ENCODE assay signal across 1 cellular context in the genomic region with DNA sequence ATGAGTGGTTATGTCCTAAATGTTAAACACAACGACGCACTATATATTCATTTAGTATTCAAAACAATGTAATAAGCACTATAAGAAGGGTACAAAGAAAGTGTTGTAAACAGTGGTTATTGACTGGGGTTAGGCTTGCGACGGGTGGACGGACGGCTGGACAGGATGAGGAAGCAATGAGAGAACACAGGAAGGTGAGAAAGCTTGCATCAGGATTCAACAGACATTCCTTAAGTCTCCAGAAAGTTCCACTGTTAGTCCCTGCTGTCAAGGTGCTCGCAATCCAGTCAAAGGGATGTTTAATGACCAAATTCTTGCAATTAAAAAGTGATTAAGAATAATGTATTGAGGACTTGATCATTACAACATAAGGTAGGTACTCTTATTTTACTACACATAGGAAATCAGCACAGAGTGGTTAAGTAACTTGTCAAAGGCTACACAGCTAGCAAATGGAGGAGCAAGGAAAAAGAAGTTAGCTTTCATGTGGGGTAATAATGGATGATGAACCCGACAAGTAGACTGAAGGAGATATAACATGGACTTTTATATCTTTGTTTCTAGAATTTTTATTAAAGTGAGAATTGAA.
TF ChIP-seq lines count a peak whose summit lies in the region.

No MANE protein-coding gene starts in this region.

TF ChIP-seq in SK-N-SH, 30 proteins besides CTCF, POLR2A, EP300 and RAD21 (continued from another document):
- TF ChIP-seq, protein P1, sequence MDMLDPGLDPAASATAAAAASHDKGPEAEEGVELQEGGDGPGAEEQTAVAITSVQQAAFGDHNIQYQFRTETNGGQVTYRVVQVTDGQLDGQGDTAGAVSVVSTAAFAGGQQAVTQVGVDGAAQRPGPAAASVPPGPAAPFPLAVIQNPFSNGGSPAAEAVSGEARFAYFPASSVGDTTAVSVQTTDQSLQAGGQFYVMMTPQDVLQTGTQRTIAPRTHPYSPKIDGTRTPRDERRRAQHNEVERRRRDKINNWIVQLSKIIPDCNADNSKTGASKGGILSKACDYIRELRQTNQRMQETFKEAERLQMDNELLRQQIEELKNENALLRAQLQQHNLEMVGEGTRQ (IDR thresholded peaks at IDR 0.05; ENCODE audit: borderline replicate concordance, low read depth, low read length) = no peak
- TF ChIP-seq FOXM1 (IDR thresholded peaks at IDR 0.05; ENCODE audit: low read depth) (no peak), RFX5 (IDR thresholded peaks at IDR 0.05; ENCODE audit: low read length) (no peak), RXRA (IDR thresholded peaks at IDR 0.05; ENCODE audit: borderline replicate concordance, low read depth) (no peak)
- TF ChIP-seq, protein P2, sequence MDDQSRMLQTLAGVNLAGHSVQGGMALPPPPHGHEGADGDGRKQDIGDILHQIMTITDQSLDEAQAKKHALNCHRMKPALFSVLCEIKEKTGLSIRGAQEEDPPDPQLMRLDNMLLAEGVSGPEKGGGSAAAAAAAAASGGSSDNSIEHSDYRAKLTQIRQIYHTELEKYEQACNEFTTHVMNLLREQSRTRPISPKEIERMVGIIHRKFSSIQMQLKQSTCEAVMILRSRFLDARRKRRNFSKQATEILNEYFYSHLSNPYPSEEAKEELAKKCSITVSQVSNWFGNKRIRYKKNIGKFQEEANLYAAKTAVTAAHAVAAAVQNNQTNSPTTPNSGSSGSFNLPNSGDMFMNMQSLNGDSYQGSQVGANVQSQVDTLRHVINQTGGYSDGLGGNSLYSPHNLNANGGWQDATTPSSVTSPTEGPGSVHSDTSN (IDR thresholded peaks at IDR 0.05) = no peak
- TF ChIP-seq, protein P3, sequence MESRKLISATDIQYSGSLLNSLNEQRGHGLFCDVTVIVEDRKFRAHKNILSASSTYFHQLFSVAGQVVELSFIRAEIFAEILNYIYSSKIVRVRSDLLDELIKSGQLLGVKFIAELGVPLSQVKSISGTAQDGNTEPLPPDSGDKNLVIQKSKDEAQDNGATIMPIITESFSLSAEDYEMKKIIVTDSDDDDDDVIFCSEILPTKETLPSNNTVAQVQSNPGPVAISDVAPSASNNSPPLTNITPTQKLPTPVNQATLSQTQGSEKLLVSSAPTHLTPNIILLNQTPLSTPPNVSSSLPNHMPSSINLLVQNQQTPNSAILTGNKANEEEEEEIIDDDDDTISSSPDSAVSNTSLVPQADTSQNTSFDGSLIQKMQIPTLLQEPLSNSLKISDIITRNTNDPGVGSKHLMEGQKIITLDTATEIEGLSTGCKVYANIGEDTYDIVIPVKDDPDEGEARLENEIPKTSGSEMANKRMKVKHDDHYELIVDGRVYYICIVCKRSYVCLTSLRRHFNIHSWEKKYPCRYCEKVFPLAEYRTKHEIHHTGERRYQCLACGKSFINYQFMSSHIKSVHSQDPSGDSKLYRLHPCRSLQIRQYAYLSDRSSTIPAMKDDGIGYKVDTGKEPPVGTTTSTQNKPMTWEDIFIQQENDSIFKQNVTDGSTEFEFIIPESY (IDR thresholded peaks at IDR 0.05; ENCODE audit: borderline replicate concordance, low read depth) = no peak
